8 cellular contexts compared by ENCODE assay signal in genomic region chr2:101387151-101387807, GRCh38. TPM values are rescaled to one million over a fixed set of nuclear protein-coding genes. Genes with fewer than 3 reads are reported as not detected.
DNase-seq lines count a peak whose midpoint lies in the region; ATAC-seq and TF ChIP-seq lines count a peak whose summit lies in the region.

CREG2 (minus strand) TSS chr2:101387503; CDS start chr2:101387457, 46 bp downstream.

- no peak for TF ChIP-seq POLR2A in esophagus muscularis mucosa (IDR thresholded peaks at IDR 0.05; ENCODE audit: low read depth)

- no peaks in the 10 kb centered on the region for H3K9me3 ChIP-seq in esophagus muscularis mucosa
- H3K9me3 ChIP-seq in mucosa of rectum (ENCODE audit: control insufficient read depth in 2 of 2, low read length in 2 of 2), result no peaks in the 10 kb centered on the region

- H3K4me1 ChIP-seq in esophagus muscularis mucosa, result peaks cover 11 to 18% (median 17%) of the 10 kb centered on the region in 4 donors
- peaks cover 6 to 13% of the 10 kb centered on the region in 2 donors for H3K4me1 ChIP-seq in mucosa of rectum (ENCODE audit: control insufficient read depth in 2 of 2, insufficient read depth in 2 of 2, low read length in 2 of 2)

- H3K27me3 Mint-ChIP-seq in activated T-cell treated with anti-CD3 and anti-CD28 coated beads, Interleukin-2, amount 50 U/mL, for 4 hours (ENCODE audit: low read depth), result peaks cover 59% of the 10 kb centered on the region

- peak within 1 kb of the TSS; percentile 70 for H3K4me3 Mint-ChIP-seq in activated T-cell treated with anti-CD3 and anti-CD28 coated beads, Interleukin-2, amount 50 U/mL, for 4 hours

- peak; percentile 89 to 91 for ATAC-seq in activated T-cell treated with anti-CD3 and anti-CD28 coated beads, Interleukin-2, amount 50 U/mL, for 4 hours
- ATAC-seq in GM18498 (IDR thresholded peaks at IDR 0.05; ENCODE audit: unreplicated experiment), result no peak

- WGBS in esophagus muscularis mucosa, result 3% methylated on average over 5 of the region's 79 CpGs

- H3K4me3 ChIP-seq in esophagus muscularis mucosa (peak within 1 kb of the TSS; percentile 48 to 58 (median 52)), mucosa of rectum (ENCODE audit: low read length in 2 of 2) (peak within 1 kb of the TSS; percentile 54 to 57)

- intact Hi-C loops in esophagus muscularis mucosa (cut with DNase I), result no loop called here

- H3K36me3 ChIP-seq in esophagus muscularis mucosa (no peaks in the 10 kb centered on the region), mucosa of rectum (ENCODE audit: control insufficient read depth in 2 of 2, insufficient read depth in 2 of 2, low read length in 2 of 2) (no peaks in the 10 kb centered on the region)

- H3K36me3 Mint-ChIP-seq in activated T-cell treated with anti-CD3 and anti-CD28 coated beads, Interleukin-2, amount 50 U/mL, for 4 hours (ENCODE audit: insufficient read depth), result no peaks in the 10 kb centered on the region

- no peak within 1 kb of the TSS for H3K27ac ChIP-seq in esophagus muscularis mucosa (replicated peaks in 1 of 4)
- no peak within 1 kb of the TSS for H3K27ac ChIP-seq in mucosa of rectum (ENCODE audit: low read depth in 2 of 2, low read length in 2 of 2)

- TF ChIP-seq EP300 in esophagus muscularis mucosa (IDR thresholded peaks at IDR 0.05), result no peak

- no peak within 1 kb of the TSS for H3K9ac ChIP-seq in mucosa of rectum (ENCODE audit: low read depth in 1 of 2, low read length in 2 of 2)

- H3K4me1 Mint-ChIP-seq in activated T-cell treated with anti-CD3 and anti-CD28 coated beads, Interleukin-2, amount 50 U/mL, for 4 hours (ENCODE audit: low read depth), result peaks cover 11% of the 10 kb centered on the region

- no peaks in the 10 kb centered on the region for H3K9me3 Mint-ChIP-seq in activated T-cell treated with anti-CD3 and anti-CD28 coated beads, Interleukin-2, amount 50 U/mL, for 4 hours

- peak; percentile 14 for DNase-seq in DMS153 (lab: John Stamatoyannopoulos, UW)
- DNase-seq in DMS153 treated with DMSO at 0.1 percent for 48 hours (lab: John Stamatoyannopoulos, UW; ENCODE audit: unreplicated experiment), result no peak
- peak; percentile 55 for DNase-seq in NCI-H69 (lab: John Stamatoyannopoulos, UW)
- DNase-seq in activated T-cell treated with anti-CD3 and anti-CD28 coated beads, Interleukin-2, amount 50 U/mL, for 4 hours, result peak; percentile 31
- no peak for DNase-seq in esophagus muscularis mucosa (ENCODE audit: extremely low spot score)
- peak; percentile 6 for DNase-seq in stimulated activated CD8-positive, alpha-beta memory T cell treated with anti-CD3 and anti-CD28 coated beads, Interleukin-7, amount 100 ng/mL, for 24 hours (ENCODE audit: low read depth)

- peak in 2 of 3 experiments; percentile 18 to 45 for TF ChIP-seq CTCF in esophagus muscularis mucosa (IDR thresholded peaks at IDR 0.05)

- H3K27me3 ChIP-seq in esophagus muscularis mucosa, result peaks cover 4 to 82% (median 14%) of the 10 kb centered on the region in 4 donors
- peaks cover 23 to 30% of the 10 kb centered on the region in 2 donors for H3K27me3 ChIP-seq in mucosa of rectum (ENCODE audit: control insufficient read depth in 2 of 2, insufficient read depth in 2 of 2, low read length in 2 of 2)

RNA-seq across cellular contexts. Expression of gene CREG2, which starts in this region (rescaled TPM):
- total RNA-seq in activated T-cell treated with anti-CD3 and anti-CD28 coated beads, Interleukin-2, amount 50 U/mL, for 4 hours, result not detected
- not detected for total RNA-seq in esophagus muscularis mucosa

Comparison
In these comparisons a context has a peak if more than half of its experiments do, and no peak if none do; other contexts are left out.
1. DNase-seq: peak in DMS153 (single experiment), NCI-H69 (single experiment) and stimulated activated CD8-positive, alpha-beta memory T cell treated with anti-CD3 and anti-CD28 coated beads, Interleukin-7, amount 100 ng/mL, for 24 hours (single experiment); none in DMS153 treated with DMSO at 0.1 percent for 48 hours (single experiment) and esophagus muscularis mucosa (single experiment).
2. Peak in DNase-seq and ATAC-seq in activated T-cell treated with anti-CD3 and anti-CD28 coated beads, Interleukin-2, amount 50 U/mL, for 4 hours; RNA of the gene not detected or under 1 TPM.